ENCODE assay signal across 8 cellular contexts in the genomic region with DNA sequence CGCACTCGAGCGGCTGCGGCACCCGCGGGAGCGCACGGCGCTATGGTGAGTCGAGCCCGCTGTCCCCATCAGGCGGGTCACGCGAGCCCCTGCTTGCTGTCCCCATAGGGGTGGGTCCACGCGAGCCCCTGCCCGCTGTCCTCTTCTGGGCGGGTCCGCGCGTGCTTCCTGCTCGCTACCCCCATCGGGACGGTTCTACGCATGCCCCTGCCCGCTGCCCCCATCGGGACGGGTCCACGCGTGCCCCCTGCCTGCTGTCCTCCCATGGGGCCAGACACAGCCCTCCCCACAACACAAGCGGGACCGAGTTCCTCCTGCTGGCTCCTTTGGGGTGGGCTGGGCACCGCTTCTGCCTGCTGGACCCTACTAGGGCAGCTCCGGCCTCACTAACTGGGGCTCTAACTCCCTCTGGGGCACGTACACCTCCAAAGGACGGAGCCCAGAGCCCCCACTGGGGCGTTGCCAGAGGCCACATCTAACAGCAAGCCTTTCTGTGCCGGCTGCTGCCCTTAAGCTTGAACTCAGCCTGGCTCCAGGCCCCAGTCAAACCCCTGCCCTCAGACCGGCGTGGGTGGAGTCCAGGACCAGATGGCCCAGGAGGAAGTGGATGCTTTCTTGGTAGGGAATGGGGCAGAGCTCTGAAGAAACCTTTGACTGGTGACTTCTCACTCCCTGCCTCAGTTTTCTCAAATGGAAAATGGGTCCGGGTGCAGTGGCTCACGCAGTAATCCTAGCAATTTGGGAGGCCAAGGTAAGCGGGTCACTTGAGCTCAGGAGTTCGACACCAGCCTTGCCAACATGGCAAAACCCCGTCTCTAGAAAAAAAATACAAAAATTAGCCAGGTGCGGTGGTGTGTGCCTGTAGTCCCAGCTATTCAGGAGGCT. TPM values are rescaled to one million over a fixed set of nuclear protein-coding genes. Genes with fewer than 3 reads are reported as not detected.
DNase-seq lines count a peak whose midpoint lies in the region; ATAC-seq and TF ChIP-seq lines count a peak whose summit lies in the region.

No MANE protein-coding gene starts in this region.

- peak overlapping the region; percentile 61 for H2BK120ac ChIP-seq in trophoblast cell (ENCODE audit: insufficient read depth, low read length, poor library complexity)

- H4K8ac ChIP-seq in trophoblast cell (ENCODE audit: low read depth, low read length): peak overlapping the region; percentile 62

- intact Hi-C loops in heart right ventricle (cut with DNase I): loop anchor here in 1 of 10 donors (5.0 kb wide), 1 partner anchor 44 kb away; a partner anchor contains a TSS

- TF ChIP-seq CTCF in GM12875 (IDR thresholded peaks at IDR 0.05; ENCODE audit: borderline replicate concordance, insufficient read depth, low read depth, low read length) (no peak), heart right ventricle (IDR thresholded peaks at IDR 0.05) (peak in 1 of 9 donors; percentile 8)

- peak overlapping the region; percentile 79 for H3K27ac Mint-ChIP-seq in activated naive CD8-positive, alpha-beta T cell treated with anti-CD3 and anti-CD28 coated beads, Interleukin-2, amount 10 ng/mL, durations not matched to agents 7 days and 5 days

- H3K9me3 ChIP-seq in heart right ventricle (no peaks in the 10 kb centered on the region), trophoblast cell (ENCODE audit: insufficient read depth, low read depth, low read length) (no peaks in the 10 kb centered on the region)

- DNase-seq in NCI-H82 treated with DMSO at 0.1 percent for 48 hours (lab: John Stamatoyannopoulos, UW; ENCODE audit: unreplicated experiment): peak; percentile 27
- no peak for DNase-seq in activated naive CD8-positive, alpha-beta T cell treated with anti-CD3 and anti-CD28 coated beads, Interleukin-2, amount 10 ng/mL, durations not matched to agents 7 days and 5 days
- peak; percentile 69 to 75 for DNase-seq in heart right ventricle
- peak; percentile 60 to 71 for DNase-seq in trophoblast cell
- no peak for DNase-seq in mesenteric fat pad (ENCODE audit: low spot score)

- no peak overlapping the region for H3K23ac ChIP-seq in trophoblast cell (ENCODE audit: low read length)

- peaks cover 6% of the 10 kb centered on the region for H3K79me1 ChIP-seq in trophoblast cell (ENCODE audit: low read length)

- H3K27me3 ChIP-seq in ACC112 (ENCODE audit: insufficient read depth, low read length) (no peaks in the 10 kb centered on the region), heart right ventricle (no peaks in the 10 kb centered on the region), trophoblast cell (ENCODE audit: insufficient read depth, low read length) (no peaks in the 10 kb centered on the region)

- H3K36me3 ChIP-seq in ACC112 (ENCODE audit: insufficient read depth, low read length) (no peaks in the 10 kb centered on the region), heart right ventricle (peaks cover 0 to 41% (median 4%) of the 10 kb centered on the region in 9 donors), trophoblast cell (ENCODE audit: control insufficient read depth in 1 of 2, insufficient read depth in 2 of 2, low read length in 2 of 2) (peaks cover 12 to 16% of the 10 kb centered on the region in 2 experiments)

- H3K27me3 Mint-ChIP-seq in activated naive CD8-positive, alpha-beta T cell treated with anti-CD3 and anti-CD28 coated beads, Interleukin-2, amount 10 ng/mL, durations not matched to agents 7 days and 5 days: no peaks in the 10 kb centered on the region

- peak overlapping the region; percentile 30 for H3K18ac ChIP-seq in trophoblast cell (ENCODE audit: low read length)

- POLR2A ChIA-PET in activated naive CD8-positive, alpha-beta T cell treated with anti-CD3 and anti-CD28 coated beads, Interleukin-2, amount 10 ng/mL, durations not matched to agents 7 days and 5 days (lab: Charles Lee): interaction anchor here (0.7 to 2.4 kb wide), 4 partner anchors 17 to 292 kb away, joined by 3 to 10 read pairs (median 4); a partner anchor contains a TSS

- peak overlapping the region; percentile 49 for H3K4ac ChIP-seq in trophoblast cell (ENCODE audit: low read depth, low read length)

- H3K9ac ChIP-seq in trophoblast cell (ENCODE audit: low read length): peak overlapping the region; percentile 73

- H3K79me2 ChIP-seq in ACC112 (ENCODE audit: control insufficient read depth, insufficient read depth, low read length, unreplicated experiment): peaks cover 20% of the 10 kb centered on the region
- H3K79me2 ChIP-seq in trophoblast cell (ENCODE audit: control insufficient read depth, insufficient read depth, low read length, poor library complexity): peaks cover 4% of the 10 kb centered on the region

- H3K9me3 Mint-ChIP-seq in activated naive CD8-positive, alpha-beta T cell treated with anti-CD3 and anti-CD28 coated beads, Interleukin-2, amount 10 ng/mL, durations not matched to agents 7 days and 5 days: no peaks in the 10 kb centered on the region

- H4K12ac ChIP-seq in trophoblast cell (ENCODE audit: low read depth, low read length): peak overlapping the region; percentile 34

- H2BK12ac ChIP-seq in trophoblast cell (ENCODE audit: low read length): no peak overlapping the region

- H4K91ac ChIP-seq in trophoblast cell (ENCODE audit: low read depth, low read length): peak overlapping the region; percentile 49

- peaks cover 18% of the 10 kb centered on the region for H3K4me1 Mint-ChIP-seq in activated naive CD8-positive, alpha-beta T cell treated with anti-CD3 and anti-CD28 coated beads, Interleukin-2, amount 10 ng/mL, durations not matched to agents 7 days and 5 days

- peak overlapping the region; percentile 22 for H2BK5ac ChIP-seq in trophoblast cell (ENCODE audit: low read depth, low read length, poor library complexity)

- peak overlapping the region; percentile 98 for H3K4me3 ChIP-seq in ACC112 (ENCODE audit: low read depth, low read length)
- H3K4me3 ChIP-seq in GM12875 (ENCODE audit: low read depth, low read length): peak overlapping the region; percentile 99
- H3K4me3 ChIP-seq in heart right ventricle: peak overlapping the region; percentile 73 to 95 (median 86)
- H3K4me3 ChIP-seq in trophoblast cell (ENCODE audit: low read depth, low read length): peak overlapping the region; percentile 94

- peak overlapping the region; percentile 1 for H2AK5ac ChIP-seq in trophoblast cell (ENCODE audit: low read length)

- H3K14ac ChIP-seq in trophoblast cell (ENCODE audit: low read length): peak overlapping the region; percentile 87

- peak overlapping the region; percentile 88 for H3K4me3 Mint-ChIP-seq in activated naive CD8-positive, alpha-beta T cell treated with anti-CD3 and anti-CD28 coated beads, Interleukin-2, amount 10 ng/mL, durations not matched to agents 7 days and 5 days

- H3K4me2 ChIP-seq in trophoblast cell (ENCODE audit: low read length): peak overlapping the region; percentile 70

- H3K4me1 ChIP-seq in ACC112 (ENCODE audit: control insufficient read depth, insufficient read depth, low read length, unreplicated experiment): peaks cover 31% of the 10 kb centered on the region
- H3K4me1 ChIP-seq in heart right ventricle: peaks cover 8 to 79% (median 57%) of the 10 kb centered on the region in 9 donors
- H3K4me1 ChIP-seq in trophoblast cell (ENCODE audit: control insufficient read depth in 1 of 2, insufficient read depth in 2 of 2, low read length in 2 of 2): peaks cover 3 to 6% of the 10 kb centered on the region in 2 experiments

- peak; percentile 29 for ATAC-seq in HG02884 (IDR thresholded peaks at IDR 0.05; ENCODE audit: unreplicated experiment)
- ATAC-seq in activated naive CD8-positive, alpha-beta T cell treated with anti-CD3 and anti-CD28 coated beads, Interleukin-2, amount 10 ng/mL, durations not matched to agents 7 days and 5 days (ENCODE audit: low read depth): peak; percentile 33
- ATAC-seq in heart right ventricle: peak; percentile 27 to 61 (median 45)

- WGBS in heart right ventricle, 2 donors: 7 to 8% methylated on average over 46 of the region's 46 CpGs
- WGBS in trophoblast cell (ENCODE audit: extremely low coverage, insufficient coverage, insufficient read length): no CpG with 5 or more reads among the region's 46 CpGs

- peak overlapping the region; percentile 95 for H2AFZ ChIP-seq in ACC112 (ENCODE audit: low read length, unreplicated experiment)
- peak overlapping the region; percentile 85 for H2AFZ ChIP-seq in trophoblast cell (ENCODE audit: insufficient read depth, low read length, poor library complexity)

- H3K27ac ChIP-seq in ACC112 (ENCODE audit: low read depth, low read length): peak overlapping the region; percentile 47
- peak overlapping the region; percentile 55 to 94 (median 91) for H3K27ac ChIP-seq in heart right ventricle
- no peak overlapping the region for H3K27ac ChIP-seq in trophoblast cell (ENCODE audit: low read depth, low read length)

- H3K36me3 Mint-ChIP-seq in activated naive CD8-positive, alpha-beta T cell treated with anti-CD3 and anti-CD28 coated beads, Interleukin-2, amount 10 ng/mL, durations not matched to agents 7 days and 5 days: peaks cover 8% of the 10 kb centered on the region

RNA-seq across cellular contexts. Expression of a gene that starts 0.7 kb away (rescaled TPM):
- 10 to 100 TPM; 63.3 to 68.4 TPM for total RNA-seq in activated naive CD8-positive, alpha-beta T cell treated with anti-CD3 and anti-CD28 coated beads, Interleukin-2, amount 10 ng/mL, durations not matched to agents 7 days and 5 days
- total RNA-seq in heart right ventricle: 10 to 100 TPM; 19.7 to 73.8 (median 29.3) TPM
- polyA plus RNA-seq in heart right ventricle: 10 to 100 TPM; 28.4 to 38.6 TPM
- 61.9 and 62.0 TPM in 2 replicates for polyA plus RNA-seq in trophoblast cell (2013)
- 117 TPM for total RNA-seq in mesenteric fat pad

RNA-seq across cellular contexts. Expression of a gene that starts 44.7 kb away (rescaled TPM):
- total RNA-seq in activated naive CD8-positive, alpha-beta T cell treated with anti-CD3 and anti-CD28 coated beads, Interleukin-2, amount 10 ng/mL, durations not matched to agents 7 days and 5 days: 10 to 100 TPM; 85.4 to 90.3 TPM
- total RNA-seq in heart right ventricle (10 to 100 TPM; 16.2 to 45.4 (median 20.6) TPM), mesenteric fat pad (66.9 TPM)
- polyA plus RNA-seq in heart right ventricle: 10 to 100 TPM; 40.7 to 57.6 TPM
- polyA plus RNA-seq in trophoblast cell (2013): 107 and 108 TPM in 2 replicates

Comparison
In these comparisons a context has a peak if more than half of its experiments do, and no peak if none do; other contexts are left out.
1. DNase-seq: peak in NCI-H82 treated with DMSO at 0.1 percent for 48 hours (single experiment), heart right ventricle (2 of 2) and trophoblast cell (2 of 2); none in activated naive CD8-positive, alpha-beta T cell treated with anti-CD3 and anti-CD28 coated beads, Interleukin-2, amount 10 ng/mL, durations not matched to agents 7 days and 5 days (single experiment) and mesenteric fat pad (single experiment).
2. Peak in every context shown above with its lines, with median percentiles within 50 percentile points of each other: H3K4me3 ChIP-seq and ATAC-seq.